In genomic region chr11:116786360-116786759, GRCh38 we compare ENCODE assay signal across 12 cellular contexts. TPM values are rescaled to one million over a fixed set of nuclear protein-coding genes. Genes with fewer than 3 reads are reported as not detected.
DNase-seq lines count a peak whose midpoint lies in the region; ATAC-seq and TF ChIP-seq lines count a peak whose summit lies in the region.
"Had no signal": no experiment of that assay in that cellular context is flagged by ENCODE, and none has a peak within 500 bp of the region (broad histone marks: within the 10 kb centered on the region; RNA-seq: fewer than 3 reads in every experiment).

No MANE protein-coding gene starts in this region.

- no peaks in the 10 kb centered on the region for H3K27me3 ChIP-seq in CD4-positive, alpha-beta T cell (ENCODE audit: control insufficient read depth, insufficient read depth, low read length)
- H3K27me3 ChIP-seq: heart left ventricle, Peyer's patch had no signal

- no peaks in the 10 kb centered on the region for H3K9me3 Mint-ChIP-seq in CD4-positive, alpha-beta T cell
- no peaks in the 10 kb centered on the region for H3K9me3 Mint-ChIP-seq in activated naive CD8-positive, alpha-beta T cell (ENCODE audit: low read depth)
- no peaks in the 10 kb centered on the region for H3K9me3 Mint-ChIP-seq in natural killer cell

- H3K27ac ChIP-seq in CD4-positive, alpha-beta T cell (ENCODE audit: low read depth, low read length) = no peak overlapping the region
- H3K27ac ChIP-seq: Peyer's patch had no signal

- DNase-seq in CD4-positive, alpha-beta T cell = no peak
- DNase-seq in HFF-Myc (ENCODE audit: extremely low read depth, low read depth) (no peak), natural killer cell (no peak), NCI-H1417 treated with DMSO at 0.1 percent for 48 hours (lab: John Stamatoyannopoulos, UW) (no peak), UCSD-AML1 (lab: John Stamatoyannopoulos, UW; ENCODE audit: unreplicated experiment) (no peak)
- DNase-seq: DMS153; effector CD4-positive, alpha-beta T cell; heart left ventricle; NCI-H2029 treated with DMSO at 0.1 percent for 48 hours; Peyer's patch had no signal

- POLR2A ChIA-PET in CD4-positive, alpha-beta T cell (lab: Charles Lee) = interaction anchor here (0.8 to 3.0 kb wide), 4 partner anchors 13 to 359 kb away, joined by 3 to 64 read pairs (median 16); partner anchors contain the start of gene BUD13

- no peak for TF ChIP-seq CTCF in CD4-positive, alpha-beta T cell (IDR thresholded peaks at IDR 0.05)
- TF ChIP-seq CTCF in HFF-Myc (IDR thresholded peaks at IDR 0.05; ENCODE audit: low read depth, low read length, missing control alignments) = no peak
- TF ChIP-seq CTCF in natural killer cell (IDR thresholded peaks at IDR 0.05) = no peak

- H3K36me3 Mint-ChIP-seq in CD4-positive, alpha-beta T cell (ENCODE audit: low read depth) = peaks cover 69% of the 10 kb centered on the region
- H3K36me3 Mint-ChIP-seq in activated naive CD8-positive, alpha-beta T cell = peaks cover 7% of the 10 kb centered on the region
- peaks cover 19% of the 10 kb centered on the region for H3K36me3 Mint-ChIP-seq in natural killer cell

- CTCF ChIA-PET in CD4-positive, alpha-beta T cell (lab: Charles Lee) = no interaction called here

- intact Hi-C loops in CD4-positive, alpha-beta T cell (cut with DNase I, micrococcal nuclease) = loop anchor here (1.0 to 5.0 kb wide), 4 partner anchors 11 to 541 kb away; partner anchors contain the start of genes CEP164 (in 1 of the 2), PCSK7 (in 1 of the 2) and RNF214 (in 1 of the 2)
- intact Hi-C loops in natural killer cell (cut with micrococcal nuclease) = loop anchor here (2.0 kb wide), 1 partner anchor 14 kb away; the partner anchor contains the start of gene BUD13

- H3K9me3 ChIP-seq in CD4-positive, alpha-beta T cell (ENCODE audit: control insufficient read depth, low read length) = no peaks in the 10 kb centered on the region
- H3K9me3 ChIP-seq: heart left ventricle, Peyer's patch had no signal

- ATAC-seq in CD4-positive, alpha-beta T cell (ENCODE audit: poor library complexity) = no peak
- ATAC-seq in natural killer cell (no peak), HG02610 (IDR thresholded peaks at IDR 0.05; ENCODE audit: unreplicated experiment) (no peak)
- ATAC-seq: heart left ventricle had no signal

- peak overlapping the region; percentile 94 for H3K4me3 Mint-ChIP-seq in CD4-positive, alpha-beta T cell
- H3K4me3 Mint-ChIP-seq in activated naive CD8-positive, alpha-beta T cell = peak overlapping the region; percentile 99
- peak overlapping the region; percentile 91 for H3K4me3 Mint-ChIP-seq in natural killer cell

- no peaks in the 10 kb centered on the region for H3K27me3 Mint-ChIP-seq in CD4-positive, alpha-beta T cell
- H3K27me3 Mint-ChIP-seq in activated naive CD8-positive, alpha-beta T cell = no peaks in the 10 kb centered on the region
- H3K27me3 Mint-ChIP-seq in natural killer cell (ENCODE audit: low read depth in 2 of 2) = no peaks in the 10 kb centered on the region

- H3K27ac Mint-ChIP-seq in CD4-positive, alpha-beta T cell = peak overlapping the region; percentile 96
- peak overlapping the region; percentile 28 for H3K27ac Mint-ChIP-seq in activated naive CD8-positive, alpha-beta T cell
- H3K27ac Mint-ChIP-seq in natural killer cell = peak overlapping the region; percentile 96 to 97

- H3K4me3 ChIP-seq in HFF-Myc (replicated peaks; ENCODE audit: low read depth, low read length) = peak overlapping the region; percentile 85

- H3K4me1 Mint-ChIP-seq in CD4-positive, alpha-beta T cell (ENCODE audit: low read depth) = peaks cover 51% of the 10 kb centered on the region
- peaks cover 59% of the 10 kb centered on the region for H3K4me1 Mint-ChIP-seq in activated naive CD8-positive, alpha-beta T cell (ENCODE audit: low read depth)
- peaks cover 30 to 46% of the 10 kb centered on the region in 2 donors for H3K4me1 Mint-ChIP-seq in natural killer cell

RNA-seq across cellular contexts. Expression of gene ZPR1, which starts 1.5 kb away (rescaled TPM):
- 100 to 1,000 TPM; 117 to 118 TPM for total RNA-seq in CD4-positive, alpha-beta T cell
- 100 to 1,000 TPM in 1 of 3 donors, 10 to 100 TPM in 2; 92.0 to 107 (median 92.6) TPM for total RNA-seq in natural killer cell

RNA-seq across cellular contexts. Expression of gene APOA5, which starts 5.3 kb away (rescaled TPM):
- not detected for total RNA-seq in CD4-positive, alpha-beta T cell
- not detected for total RNA-seq in natural killer cell
- total RNA-seq: heart left ventricle had no signal

RNA-seq across cellular contexts. Expression of gene BUD13, which starts 13.6 kb away (rescaled TPM):
- 10 to 100 TPM in 1 of 2 experiments, 1 to 10 TPM in 1; 9.2 to 10.1 TPM for total RNA-seq in CD4-positive, alpha-beta T cell
- 10 to 100 TPM; 13.5 to 16.0 (median 13.7) TPM for total RNA-seq in natural killer cell

RNA-seq across cellular contexts. Expression of gene APOA4, which starts 36.7 kb away (rescaled TPM):
- not detected for total RNA-seq in CD4-positive, alpha-beta T cell
- not detected for total RNA-seq in natural killer cell
- total RNA-seq: heart left ventricle had no signal

RNA-seq across cellular contexts. Expression of gene APOC3, which starts 43.3 kb away (rescaled TPM):
- not detected for total RNA-seq in CD4-positive, alpha-beta T cell
- total RNA-seq in natural killer cell = not detected

Comparison
In these comparisons a context has a peak if more than half of its experiments do, and no peak if none do; other contexts are left out.
1. H3K27ac Mint-ChIP-seq: peak in every context shown above with its lines; median percentile 96 in natural killer cell; 96 in CD4-positive, alpha-beta T cell; 28 in activated naive CD8-positive, alpha-beta T cell.